ENCODE assay signal across 19 cellular contexts in the genomic region with DNA sequence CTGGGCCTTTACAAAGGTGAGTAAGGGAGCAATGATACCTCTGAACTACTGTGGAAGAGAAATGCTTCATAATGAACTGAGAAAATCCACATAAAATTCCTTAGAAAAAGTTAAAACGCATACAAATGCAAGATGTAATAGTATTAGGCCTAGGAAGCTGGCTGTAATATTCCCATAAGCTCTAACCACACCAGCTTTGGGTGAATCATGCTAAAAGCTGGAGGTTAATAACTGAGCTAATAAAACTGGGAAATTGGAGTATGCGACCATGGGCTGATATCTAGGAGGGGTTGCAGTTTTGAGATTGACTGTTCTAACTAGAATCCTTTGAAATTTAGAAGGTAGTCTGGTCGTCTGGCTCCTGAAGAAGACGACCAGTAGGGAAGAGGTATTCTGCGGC. TPM values are rescaled to one million over a fixed set of nuclear protein-coding genes. Genes with fewer than 3 reads are reported as not detected.
DNase-seq lines count a peak whose midpoint lies in the region; ATAC-seq, FAIRE-seq and TF ChIP-seq lines count a peak whose summit lies in the region.
"Had no signal": no experiment of that assay in that cellular context is flagged by ENCODE, and none has a peak within 500 bp of the region (broad histone marks: within the 10 kb centered on the region; RNA-seq: fewer than 3 reads in every experiment).

No MANE protein-coding gene starts in this region.

- peak; percentile 63 for DNase-seq in PC-3
- peak; percentile 35 for DNase-seq in retinal pigment epithelial cell (ENCODE audit: low read depth)
- no peak for DNase-seq in D721Med (ENCODE audit: insufficient read length, low spot score)
- DNase-seq in activated T-cell treated with anti-CD3 and anti-CD28 coated beads, Interleukin-2, amount 50 U/mL, for 48 hours, result no peak
- no peak for DNase-seq in NOMO-1 (lab: John Stamatoyannopoulos, UW; ENCODE audit: unreplicated experiment in 2 of 2)
- DNase-seq: ACHN; BE2C; C1 segment of cervical spinal cord; CD4-positive, alpha-beta memory T cell; DMS79 treated with DMSO at 0.1 percent for 48 hours; EL; GM23248; HFFc6 had no signal

- peak; percentile 52 for ATAC-seq in PC-3
- ATAC-seq in activated T-helper 17 cell treated with anti-CD3 and anti-CD28 coated beads, Interleukin-2, amount 50 U/mL, for 72 hours (replicated peaks), result no peak
- ATAC-seq: GM12878, HCT116 had no signal

- peak overlapping the region; percentile 87 for H3K27ac ChIP-seq in PC-3 (ENCODE audit: low read length)
- H3K27ac ChIP-seq: GM23248, HL-60 had no signal

- peak overlapping the region; percentile 51 for H3K27ac Mint-ChIP-seq in activated T-helper 17 cell treated with anti-CD3 and anti-CD28 coated beads, Interleukin-2, amount 50 U/mL, for 72 hours
- H3K27ac Mint-ChIP-seq: CD4-positive, alpha-beta memory T cell had no signal

- no peaks in the 10 kb centered on the region for H3K27me3 Mint-ChIP-seq in activated T-helper 17 cell treated with anti-CD3 and anti-CD28 coated beads, Interleukin-2, amount 50 U/mL, for 72 hours
- H3K27me3 Mint-ChIP-seq: CD4-positive, alpha-beta memory T cell had no signal

- H4K20me1 ChIP-seq in PC-3 (ENCODE audit: low read length), result no peaks in the 10 kb centered on the region

- no peaks in the 10 kb centered on the region for H3K9me3 ChIP-seq in PC-3 (ENCODE audit: low read length)
- H3K9me3 ChIP-seq: BE2C had no signal

- POLR2A ChIA-PET in PC-3 (lab: Charles Lee; ENCODE audit: unreplicated experiment), result interaction anchor here (0.6 to 0.9 kb wide), 2 partner anchors 15 to 85 kb away, joined by 3 to 5 read pairs; no protein-coding TSS in a partner anchor

- no TSS peak for BruUV-seq in PC-3 (replicated peaks; lab: Mats Ljungman, UMichigan)

- no peaks in the 10 kb centered on the region for H3K79me2 ChIP-seq in PC-3 (ENCODE audit: low read length)

- intact Hi-C loops in PC-3 (cut with micrococcal nuclease), result loop anchor here (1.0 to 5.0 kb wide), 4 partner anchors 20 to 120 kb away; a partner anchor contains a TSS

- H3K9me3 Mint-ChIP-seq in activated T-helper 17 cell treated with anti-CD3 and anti-CD28 coated beads, Interleukin-2, amount 50 U/mL, for 72 hours, result no peaks in the 10 kb centered on the region
- H3K9me3 Mint-ChIP-seq: CD4-positive, alpha-beta memory T cell; HFFc6 had no signal

- H3K4me3 ChIP-seq in PC-3 (ENCODE audit: low read length), result peak overlapping the region; percentile 31; the same call in 1 of the 2 replicates
- H3K4me3 ChIP-seq in retinal pigment epithelial cell (ENCODE audit: low read length), result no peak overlapping the region
- H3K4me3 ChIP-seq: GM12878, GM23248 had no signal

- peak overlapping the region; percentile 49 for H3K9ac ChIP-seq in PC-3 (ENCODE audit: low read length)
- H3K9ac ChIP-seq: GM23248 had no signal

- H3K36me3 Mint-ChIP-seq in activated T-helper 17 cell treated with anti-CD3 and anti-CD28 coated beads, Interleukin-2, amount 50 U/mL, for 72 hours (ENCODE audit: low read depth), result no peaks in the 10 kb centered on the region

- H3F3A ChIP-seq in PC-3 (ENCODE audit: low read length, unreplicated experiment), result peaks cover 7% of the 10 kb centered on the region

- H3K4me1 ChIP-seq in PC-3 (ENCODE audit: insufficient read depth, low read length), result peaks cover 35% of the 10 kb centered on the region
- H3K4me1 ChIP-seq: BE2C had no signal

- CTCF ChIA-PET in PC-3 (lab: Charles Lee), result interaction anchor here (0.9 kb wide), 1 partner anchor 20 kb away, joined by 5 read pairs; no protein-coding TSS in a partner anchor

- H3K4me2 ChIP-seq in PC-3 (ENCODE audit: low read length), result peak overlapping the region; percentile 72

- H3K4me3 Mint-ChIP-seq in activated T-helper 17 cell treated with anti-CD3 and anti-CD28 coated beads, Interleukin-2, amount 50 U/mL, for 72 hours, result no peak overlapping the region
- H3K4me3 Mint-ChIP-seq: CD4-positive, alpha-beta memory T cell; HFFc6 had no signal

- no peak overlapping the region for H2AFZ ChIP-seq in PC-3 (ENCODE audit: low read length)
- H2AFZ ChIP-seq: GM23248 had no signal

- no peaks in the 10 kb centered on the region for H3K4me1 Mint-ChIP-seq in activated T-helper 17 cell treated with anti-CD3 and anti-CD28 coated beads, Interleukin-2, amount 50 U/mL, for 72 hours
- H3K4me1 Mint-ChIP-seq: CD4-positive, alpha-beta memory T cell had no signal

- H3K27me3 ChIP-seq in PC-3 (ENCODE audit: low read length), result no peaks in the 10 kb centered on the region
- H3K27me3 ChIP-seq: BE2C had no signal

- no peaks in the 10 kb centered on the region for H3K36me3 ChIP-seq in PC-3 (ENCODE audit: low read depth, low read length)
- H3K36me3 ChIP-seq: BE2C had no signal

- FAIRE-seq in D721Med (lab: Jason Lieb, UNC), result no peak
- FAIRE-seq: A204.1, GM12878, H54 had no signal

- no peaks in the 10 kb centered on the region for H3K9me2 ChIP-seq in PC-3 (replicated peaks; ENCODE audit: low read length)

- no peak for TF ChIP-seq CTCF in PC-3 (conservative IDR thresholded peaks at IDR 0.05; ENCODE audit: low read depth, low read length)
- TF ChIP-seq CTCF in retinal pigment epithelial cell (conservative IDR thresholded peaks at IDR 0.05; ENCODE audit: low read depth, low read length), result no peak
- TF ChIP-seq CTCF in D721Med (IDR thresholded peaks at IDR 0.05; ENCODE audit: insufficient read depth, missing control alignments), result no peak

RNA-seq across cellular contexts. Expression of gene RCE1, which starts 28.6 kb away (rescaled TPM):
- total RNA-seq in PC-3 (2014; rRNA removed), result 63.9 and 70.4 TPM in 2 replicates
- total RNA-seq in activated T-helper 17 cell treated with anti-CD3 and anti-CD28 coated beads, Interleukin-2, amount 50 U/mL, for 72 hours, result 10 to 100 TPM; 27.2 to 31.4 TPM

RNA-seq across cellular contexts. Expression of gene LRFN4, which starts 42.2 kb away (rescaled TPM):
- total RNA-seq in PC-3 (2014; rRNA removed), result 64.4 and 79.8 TPM in 2 replicates
- total RNA-seq in activated T-helper 17 cell treated with anti-CD3 and anti-CD28 coated beads, Interleukin-2, amount 50 U/mL, for 72 hours, result 10 to 100 TPM; 20.5 to 43.7 TPM

Comparison
In these comparisons a context has a peak if more than half of its experiments do, and no peak if none do; other contexts are left out.
1. DNase-seq: peak in PC-3 (single experiment) and retinal pigment epithelial cell (single experiment); none in D721Med (single experiment), activated T-cell treated with anti-CD3 and anti-CD28 coated beads, Interleukin-2, amount 50 U/mL, for 48 hours (0 of 2) and NOMO-1 (0 of 2).